ENCODE assay signal across 8 cellular contexts in the genomic region with DNA sequence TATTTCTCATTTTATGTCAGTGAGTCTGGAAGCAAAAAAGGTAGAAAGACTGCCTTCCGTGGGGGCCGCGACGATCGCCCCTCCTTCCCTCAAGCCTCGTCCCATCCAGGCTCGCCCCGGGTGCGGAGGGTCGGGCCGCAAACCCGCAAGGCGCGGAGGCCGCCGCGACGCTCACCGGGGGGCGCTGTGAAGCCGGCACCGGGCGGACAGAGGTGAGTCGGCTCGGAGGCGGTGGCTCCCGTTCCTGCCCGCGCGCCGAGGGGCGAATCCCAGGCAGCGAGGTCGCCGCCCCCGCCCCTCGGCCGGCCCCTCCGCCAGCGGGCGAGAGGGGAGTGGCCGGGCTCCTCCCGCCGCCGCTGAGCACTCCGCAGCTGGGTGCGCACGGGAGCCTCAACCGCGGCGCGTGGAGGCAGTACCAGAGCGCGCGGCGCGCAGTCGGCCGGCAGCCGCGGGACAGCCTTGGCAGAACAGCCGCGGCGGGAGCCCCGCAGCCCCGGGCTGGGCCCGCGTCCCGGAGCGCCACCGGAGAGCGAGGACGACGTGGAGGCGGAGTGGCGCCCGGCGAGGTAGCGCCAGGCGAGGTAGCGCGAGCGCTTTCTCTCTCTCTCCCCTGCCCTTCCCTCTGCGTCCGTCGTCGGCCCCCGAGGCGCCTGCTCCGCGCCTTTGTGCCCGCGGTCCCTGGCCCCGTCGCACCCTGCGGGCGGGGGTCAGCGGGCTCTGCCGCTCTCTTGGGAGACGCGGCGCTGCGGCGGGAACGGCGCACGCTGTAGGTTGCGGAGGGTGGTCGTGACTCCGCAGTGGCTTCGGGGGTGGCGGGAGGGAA. TPM values are rescaled to one million over a fixed set of nuclear protein-coding genes. Genes with fewer than 3 reads are reported as not detected.
DNase-seq lines count a peak whose midpoint lies in the region; ATAC-seq and TF ChIP-seq lines count a peak whose summit lies in the region.

A gene (plus strand): TSS at position 359 of the 823 bp plus-strand sequence. CDS start 31,492 bp downstream, outside the sequence.

- TF ChIP-seq CTCF in AG10803 (conservative IDR thresholded peaks at IDR 0.05; ENCODE audit: low read length) (peak; percentile 36; the same call in 1 of the 2 replicates), HL-60 (IDR thresholded peaks at IDR 0.05; ENCODE audit: insufficient read depth, low read length) (no peak), transverse colon (IDR thresholded peaks at IDR 0.05) (peak in 4 of 5 experiments; percentile 17 to 68 (median 48))

- DNase-seq in AG10803 (ENCODE audit: low read depth): peak; percentile 80
- DNase-seq in HL-60 (ENCODE audit: low read depth in 1 of 2, low spot score in 1 of 2): no peak
- peak; percentile 62 for DNase-seq in NOMO-1 treated with dmso at 0.1 percent for 144 hours (lab: John Stamatoyannopoulos, UW; ENCODE audit: unreplicated experiment)
- peak; percentile 58 for DNase-seq in activated T-helper 1 cell treated with anti-CD3 and anti-CD28 coated beads, Interleukin-12 subunit alpha, Interleukin-12 subunit beta, Interleukin-2, Interleukin-4 antibody, amounts not matched to agents 30 ng/mL and 10 ng/mL and 1 ng/mL, durations not matched to agents 14 hours and 24 hours and 36 hours (ENCODE audit: low spot score)
- peak; percentile 53 for DNase-seq in fibroblast of the conjunctiva (ENCODE audit: low read depth)
- DNase-seq in transverse colon: peak; percentile 82

- peak; percentile 31 for TF ChIP-seq POLR2A in transverse colon (IDR thresholded peaks at IDR 0.05)

- 0% methylated on average over 2 to 37 of the region's 112 CpGs for WGBS in transverse colon (ENCODE audit: low coverage in 1 of 2), 2 donors

- H3K36me3 ChIP-seq in neuron (ENCODE audit: insufficient read depth, low read length): no peaks in the 10 kb centered on the region
- H3K36me3 ChIP-seq in transverse colon: no peaks in the 10 kb centered on the region

- H3K27ac Mint-ChIP-seq in activated T-helper 1 cell treated with anti-CD3 and anti-CD28 coated beads, Interleukin-12 subunit alpha, Interleukin-12 subunit beta, Interleukin-2, Interleukin-4 antibody, amounts not matched to agents 30 ng/mL and 10 ng/mL and 1 ng/mL, durations not matched to agents 14 hours and 24 hours and 36 hours: peak within 1 kb of the TSS; percentile 49

- H3K9me3 ChIP-seq in neuron (ENCODE audit: low read length) (no peaks in the 10 kb centered on the region), transverse colon (no peaks in the 10 kb centered on the region)

- H3K4me3 Mint-ChIP-seq in activated T-helper 1 cell treated with anti-CD3 and anti-CD28 coated beads, Interleukin-12 subunit alpha, Interleukin-12 subunit beta, Interleukin-2, Interleukin-4 antibody, amounts not matched to agents 30 ng/mL and 10 ng/mL and 1 ng/mL, durations not matched to agents 14 hours and 24 hours and 36 hours: peak within 1 kb of the TSS; percentile 77

- in situ Hi-C loops in transverse colon (cut with MboI; ENCODE audit: low pct_ligation_motif_present in 1 of 4, low pct_unique_long_range_greater_than_20kb in 1 of 4, low sequenced_read_pairs in 3 of 4): no loop called here

- H3K9me3 Mint-ChIP-seq in activated T-helper 1 cell treated with anti-CD3 and anti-CD28 coated beads, Interleukin-12 subunit alpha, Interleukin-12 subunit beta, Interleukin-2, Interleukin-4 antibody, amounts not matched to agents 30 ng/mL and 10 ng/mL and 1 ng/mL, durations not matched to agents 14 hours and 24 hours and 36 hours: no peaks in the 10 kb centered on the region

- H3K4me1 ChIP-seq in neuron (ENCODE audit: insufficient read depth, low read length): peaks cover 10% of the 10 kb centered on the region
- H3K4me1 ChIP-seq in transverse colon: peaks cover 0 to 22% (median 2%) of the 10 kb centered on the region in 4 donors

- H3K4me3 ChIP-seq in AG10803 (ENCODE audit: low read length) (peak within 1 kb of the TSS; percentile 93), HL-60 (replicated peaks; ENCODE audit: insufficient read depth, low read length) (peak within 1 kb of the TSS; percentile 26), neuron (ENCODE audit: low read length) (peak within 1 kb of the TSS; percentile 88), transverse colon (peak within 1 kb of the TSS; percentile 58 to 81 (median 73))

- H3K27ac ChIP-seq in HL-60 (replicated peaks): no peak within 1 kb of the TSS
- peak within 1 kb of the TSS; percentile 75 to 87 (median 82) for H3K27ac ChIP-seq in transverse colon

- no peak for TF ChIP-seq EP300 in transverse colon (IDR thresholded peaks at IDR 0.05; ENCODE audit: low read depth)

- peak within 1 kb of the TSS; percentile 92 for H2AFZ ChIP-seq in neuron (ENCODE audit: low read depth, low read length)

- peaks cover 23% of the 10 kb centered on the region for H3K4me1 Mint-ChIP-seq in activated T-helper 1 cell treated with anti-CD3 and anti-CD28 coated beads, Interleukin-12 subunit alpha, Interleukin-12 subunit beta, Interleukin-2, Interleukin-4 antibody, amounts not matched to agents 30 ng/mL and 10 ng/mL and 1 ng/mL, durations not matched to agents 14 hours and 24 hours and 36 hours (ENCODE audit: low read depth)

- peak; percentile 54 for ATAC-seq in GM19328 (IDR thresholded peaks at IDR 0.05; ENCODE audit: unreplicated experiment)

- peaks cover 33% of the 10 kb centered on the region for H3K27me3 ChIP-seq in HL-60 (ENCODE audit: insufficient read depth, poor library complexity, severe bottlenecking)
- H3K27me3 ChIP-seq in neuron (ENCODE audit: insufficient read depth, low read length): no peaks in the 10 kb centered on the region
- H3K27me3 ChIP-seq in transverse colon: no peaks in the 10 kb centered on the region

- peaks cover 5% of the 10 kb centered on the region for H3K27me3 Mint-ChIP-seq in activated T-helper 1 cell treated with anti-CD3 and anti-CD28 coated beads, Interleukin-12 subunit alpha, Interleukin-12 subunit beta, Interleukin-2, Interleukin-4 antibody, amounts not matched to agents 30 ng/mL and 10 ng/mL and 1 ng/mL, durations not matched to agents 14 hours and 24 hours and 36 hours (ENCODE audit: insufficient read depth)

- H3K36me3 Mint-ChIP-seq in activated T-helper 1 cell treated with anti-CD3 and anti-CD28 coated beads, Interleukin-12 subunit alpha, Interleukin-12 subunit beta, Interleukin-2, Interleukin-4 antibody, amounts not matched to agents 30 ng/mL and 10 ng/mL and 1 ng/mL, durations not matched to agents 14 hours and 24 hours and 36 hours (ENCODE audit: low read depth): peaks cover 1% of the 10 kb centered on the region

- intact Hi-C loops in activated T-helper 1 cell treated with anti-CD3 and anti-CD28 coated beads, Interleukin-12 subunit alpha, Interleukin-12 subunit beta, Interleukin-2, Interleukin-4 antibody, amounts not matched to agents 30 ng/mL and 10 ng/mL and 1 ng/mL, durations not matched to agents 14 hours and 24 hours and 36 hours (cut with micrococcal nuclease): loop anchor here (2.0 to 10.0 kb wide), 4 partner anchors 50 to 280 kb away; no protein-coding TSS in a partner anchor
- intact Hi-C loops in transverse colon (cut with DNase I; ENCODE audit: low total_unique reads): no loop called here

RNA-seq across cellular contexts. Expression of the gene that starts here (rescaled TPM):
- total RNA-seq in activated T-helper 1 cell treated with anti-CD3 and anti-CD28 coated beads, Interleukin-12 subunit alpha, Interleukin-12 subunit beta, Interleukin-2, Interleukin-4 antibody, amounts not matched to agents 30 ng/mL and 10 ng/mL and 1 ng/mL, durations not matched to agents 14 hours and 24 hours and 36 hours: 13.2 and 15.2 TPM in 2 replicates
- 10 to 100 TPM; 17.9 to 37.0 (median 35.0) TPM for total RNA-seq in transverse colon

Comparison
In these comparisons a context has a peak if more than half of its experiments do, and no peak if none do; other contexts are left out.
1. DNase-seq: peak in AG10803 (single experiment), NOMO-1 treated with dmso at 0.1 percent for 144 hours (single experiment), activated T-helper 1 cell treated with anti-CD3 and anti-CD28 coated beads, Interleukin-12 subunit alpha, Interleukin-12 subunit beta, Interleukin-2, Interleukin-4 antibody, amounts not matched to agents 30 ng/mL and 10 ng/mL and 1 ng/mL, durations not matched to agents 14 hours and 24 hours and 36 hours (single experiment), fibroblast of the conjunctiva (single experiment) and transverse colon (single experiment); none in HL-60 (0 of 2).
2. H3K4me3 ChIP-seq: peak in every context shown above with its lines; median percentile 93 in AG10803; 88 in neuron; 73 in transverse colon; 26 in HL-60.